Comparison of ENCODE assay signal across 8 cellular contexts in genomic region chr10:71888248-71888622, GRCh38. TPM values are rescaled to one million over a fixed set of nuclear protein-coding genes. Genes with fewer than 3 reads are reported as not detected.
DNase-seq lines count a peak whose midpoint lies in the region; ATAC-seq and TF ChIP-seq lines count a peak whose summit lies in the region.

No MANE protein-coding gene starts in this region.

- peak overlapping the region in 2 of 3 experiments; percentile 30 to 41 for H3K27ac Mint-ChIP-seq in nephron

- TF ChIP-seq CTCF in AG10803 (conservative IDR thresholded peaks at IDR 0.05; ENCODE audit: low read length) (no peak), colonic mucosa (IDR thresholded peaks at IDR 0.05) (no peak), nephron (IDR thresholded peaks at IDR 0.05; ENCODE audit: unreplicated experiment in 3 of 3) (no peak)

- no peak for DNase-seq in AG10803 (ENCODE audit: low read depth)
- no peak for DNase-seq in Karpas-422
- no peak for DNase-seq in colonic mucosa
- DNase-seq in SHP77 (lab: John Stamatoyannopoulos, UW), result no peak
- DNase-seq in NCI-H226, result no peak
- no peak for DNase-seq in NCI-H1436 treated with DMSO at 0.1 percent for 48 hours (lab: John Stamatoyannopoulos, UW)

- peaks cover 15% of the 10 kb centered on the region for H3K4me1 Mint-ChIP-seq in nephron

- H3K4me2 ChIP-seq in Karpas-422 (ENCODE audit: low read depth, low read length, poor library complexity, severe bottlenecking), result peak overlapping the region; percentile 76

- H3K9me3 ChIP-seq in Karpas-422 (ENCODE audit: low read length), result no peaks in the 10 kb centered on the region
- H3K9me3 ChIP-seq in colonic mucosa, result no peaks in the 10 kb centered on the region

- no peak overlapping the region for H2AFZ ChIP-seq in Karpas-422 (ENCODE audit: low read length)

- H3K27ac ChIP-seq in Karpas-422 (ENCODE audit: low read length), result no peak overlapping the region
- peak overlapping the region; percentile 59 for H3K27ac ChIP-seq in colonic mucosa

- H3K4me1 ChIP-seq in Karpas-422 (ENCODE audit: low read length) (peaks cover 24% of the 10 kb centered on the region), colonic mucosa (no peaks in the 10 kb centered on the region)

- H3K27me3 ChIP-seq in Karpas-422 (ENCODE audit: low read length) (no peaks in the 10 kb centered on the region; the same call in 1 of the 2 replicates), colonic mucosa (no peaks in the 10 kb centered on the region)

- H3K9me3 Mint-ChIP-seq in nephron, result no peaks in the 10 kb centered on the region

- H3K9me2 ChIP-seq in Karpas-422 (replicated peaks; ENCODE audit: insufficient read depth, low read length), result no peaks in the 10 kb centered on the region

- H3K27me3 Mint-ChIP-seq in nephron (ENCODE audit: low read depth), result peaks cover 16% of the 10 kb centered on the region

- no peaks in the 10 kb centered on the region for H3K36me3 ChIP-seq in Karpas-422 (ENCODE audit: insufficient read depth, low read length)
- no peaks in the 10 kb centered on the region for H3K36me3 ChIP-seq in colonic mucosa

- intact Hi-C loops in colonic mucosa (cut with DNase I), result no loop called here

- H3K4me3 ChIP-seq in AG10803 (ENCODE audit: low read length) (peak overlapping the region; percentile 68), Karpas-422 (ENCODE audit: low read length) (peak overlapping the region; percentile 48), colonic mucosa (no peak overlapping the region)

- H3K36me3 Mint-ChIP-seq in nephron (ENCODE audit: low read depth), result no peaks in the 10 kb centered on the region

- H4K20me1 ChIP-seq in Karpas-422 (ENCODE audit: insufficient read depth, low read depth, low read length), result no peaks in the 10 kb centered on the region

- H3K79me2 ChIP-seq in Karpas-422 (ENCODE audit: low read length), result no peaks in the 10 kb centered on the region

- no peak for ATAC-seq in HG02885 (IDR thresholded peaks at IDR 0.05; ENCODE audit: poor library complexity, unreplicated experiment)

- peak overlapping the region; percentile 41 for H3K9ac ChIP-seq in Karpas-422 (ENCODE audit: low read length)
- peak overlapping the region in 1 of 2 donors; percentile 60 for H3K9ac ChIP-seq in colonic mucosa (ENCODE audit: low read depth in 2 of 2, low read length in 2 of 2)

- H3K4me3 Mint-ChIP-seq in nephron, result peak overlapping the region; percentile 85 to 90 (median 87)

RNA-seq across cellular contexts. Expression of gene PSAP, which starts 37.2 kb away (rescaled TPM):
- 114 and 201 TPM in 2 replicates for total RNA-seq in Karpas-422 (2014; rRNA removed; shearing (Covaris generic); ENCODE audit: low replicate concordance)
- 100 to 1,000 TPM; 363 to 629 TPM for total RNA-seq in colonic mucosa
